ENCODE assay signal across 8 cellular contexts in the genomic region with DNA sequence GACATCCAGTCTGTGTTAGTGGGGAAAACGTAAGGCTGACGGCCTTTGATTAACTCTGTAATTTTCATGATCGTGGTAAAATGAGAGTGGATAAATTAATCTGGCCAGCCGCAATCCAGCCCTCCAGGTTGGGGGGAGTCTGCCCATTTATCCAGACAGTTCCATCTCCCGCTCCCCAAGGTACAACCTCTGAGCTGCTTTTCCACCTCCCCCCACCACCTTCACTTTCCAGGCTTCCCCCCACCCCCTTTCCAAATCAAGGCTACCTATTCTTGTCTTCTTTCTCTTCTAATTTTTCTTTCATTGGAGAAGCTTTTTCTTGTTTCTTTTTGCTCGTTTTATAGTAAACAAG. TPM values are rescaled to one million over a fixed set of nuclear protein-coding genes. Genes with fewer than 3 reads are reported as not detected.
DNase-seq lines count a peak whose midpoint lies in the region; ATAC-seq and TF ChIP-seq lines count a peak whose summit lies in the region.

No MANE protein-coding gene starts in this region.

- peaks cover 39% of the 10 kb centered on the region for H3K36me3 Mint-ChIP-seq in activated CD4-positive, alpha-beta memory T cell treated with anti-CD3 and anti-CD28 coated beads, Interleukin-2, amount 10 ng/mL, durations not matched to agents 7 days and 5 days (ENCODE audit: low read depth)

- DNase-seq in NK-92 treated with Interleukin-12 subunit alpha and Interleukin-12 subunit beta, amount 100 ng/mL, for 24 hours (lab: John Stamatoyannopoulos, UW), result peak; percentile 36
- DNase-seq in NK-92 (lab: John Stamatoyannopoulos, UW; ENCODE audit: unreplicated experiment) (no peak), stomach (no peak)
- DNase-seq in activated CD4-positive, alpha-beta memory T cell treated with anti-CD3 and anti-CD28 coated beads, Interleukin-2, amount 10 ng/mL, durations not matched to agents 7 days and 5 days, result no peak
- DNase-seq in stimulated activated CD4-positive, alpha-beta T cell treated with anti-CD3 and anti-CD28 coated beads, Interleukin-4, amount 100 ng/mL, for 1 hour, result no peak

- TF ChIP-seq POLR2A in stomach (IDR thresholded peaks at IDR 0.05), result no peak

- H3K4me3 Mint-ChIP-seq in activated CD4-positive, alpha-beta memory T cell treated with anti-CD3 and anti-CD28 coated beads, Interleukin-2, amount 10 ng/mL, durations not matched to agents 7 days and 5 days, result peak overlapping the region; percentile 82

- H3K9me3 ChIP-seq in iPS-18c (ENCODE audit: control insufficient read depth, insufficient read depth, low read length) (no peaks in the 10 kb centered on the region), stomach (no peaks in the 10 kb centered on the region)

- H3K27me3 Mint-ChIP-seq in activated CD4-positive, alpha-beta memory T cell treated with anti-CD3 and anti-CD28 coated beads, Interleukin-2, amount 10 ng/mL, durations not matched to agents 7 days and 5 days, result no peaks in the 10 kb centered on the region

- H3K4me3 ChIP-seq in iPS-18c (ENCODE audit: insufficient read depth, low read depth, low read length) (peak overlapping the region; percentile 88), stomach (peak overlapping the region; percentile 71 to 89 (median 86))

- ATAC-seq in GM18502 (IDR thresholded peaks at IDR 0.05; ENCODE audit: poor library complexity, unreplicated experiment) (no peak), GM21515 (IDR thresholded peaks at IDR 0.05; ENCODE audit: unreplicated experiment) (no peak)

- peaks cover 27 to 72% (median 58%) of the 10 kb centered on the region in 4 donors for H3K4me1 ChIP-seq in stomach

- H3K27ac Mint-ChIP-seq in activated CD4-positive, alpha-beta memory T cell treated with anti-CD3 and anti-CD28 coated beads, Interleukin-2, amount 10 ng/mL, durations not matched to agents 7 days and 5 days, result peak overlapping the region; percentile 77

- H3K4me1 Mint-ChIP-seq in activated CD4-positive, alpha-beta memory T cell treated with anti-CD3 and anti-CD28 coated beads, Interleukin-2, amount 10 ng/mL, durations not matched to agents 7 days and 5 days, result peaks cover 66% of the 10 kb centered on the region

- H3K36me3 ChIP-seq in stomach, result no peaks in the 10 kb centered on the region

- no peak for TF ChIP-seq CTCF in stomach (IDR thresholded peaks at IDR 0.05)

- peak overlapping the region; percentile 98 to 100 (median 99) for H3K27ac ChIP-seq in stomach

- CTCF ChIA-PET in activated CD4-positive, alpha-beta memory T cell treated with anti-CD3 and anti-CD28 coated beads, Interleukin-2, amount 10 ng/mL, durations not matched to agents 7 days and 5 days (lab: Charles Lee), result interaction anchor here (0.6 to 0.7 kb wide), 2 partner anchors 167 to 396 kb away, joined by 3 read pairs; no protein-coding TSS in a partner anchor

- 0 to 1% (median 0%) methylated on average over 6 of the region's 6 CpGs for WGBS in stomach, 5 donors

- no peak for TF ChIP-seq EP300 in stomach (IDR thresholded peaks at IDR 0.05)

- no peaks in the 10 kb centered on the region for H3K27me3 ChIP-seq in stomach

- no peaks in the 10 kb centered on the region for H3K9me3 Mint-ChIP-seq in activated CD4-positive, alpha-beta memory T cell treated with anti-CD3 and anti-CD28 coated beads, Interleukin-2, amount 10 ng/mL, durations not matched to agents 7 days and 5 days

- intact Hi-C loops in stomach (cut with DNase I; ENCODE audit: low total_unique reads), result no loop called here

- POLR2A ChIA-PET in activated CD4-positive, alpha-beta memory T cell treated with anti-CD3 and anti-CD28 coated beads, Interleukin-2, amount 10 ng/mL, durations not matched to agents 7 days and 5 days (lab: Charles Lee), result interaction anchor here (0.7 to 2.2 kb wide), 21 partner anchors 9 to 755 kb away, joined by 3 to 12 read pairs (median 5); a partner anchor contains a TSS

RNA-seq across cellular contexts. Expression of a gene that starts 6.0 kb away (rescaled TPM):
- 10 to 100 TPM; 61.7 to 62.0 TPM for total RNA-seq in activated CD4-positive, alpha-beta memory T cell treated with anti-CD3 and anti-CD28 coated beads, Interleukin-2, amount 10 ng/mL, durations not matched to agents 7 days and 5 days
- 10 to 100 TPM in 4 of 5 donors, 1 to 10 TPM in 1; 6.4 to 57.6 (median 34.1) TPM for total RNA-seq in stomach
- 10 to 100 TPM; 11.0 to 25.1 (median 12.7) TPM for polyA plus RNA-seq in stomach

RNA-seq across cellular contexts. Expression of a gene that starts 6.1 kb away (rescaled TPM):
- total RNA-seq in activated CD4-positive, alpha-beta memory T cell treated with anti-CD3 and anti-CD28 coated beads, Interleukin-2, amount 10 ng/mL, durations not matched to agents 7 days and 5 days, result 1 to 10 TPM; 1.4 to 2.7 TPM
- total RNA-seq in stomach, result 1 to 10 TPM in 4 of 5 donors, not detected in 1; 6.2 to 9.5 (median 8.0) TPM
- polyA plus RNA-seq in stomach, result 1 to 10 TPM in 2 of 3 donors, under 1 TPM in 1; 0.44 to 2.4 (median 2.1) TPM
